ENCODE assay signal across 7 cellular contexts in the genomic region with DNA sequence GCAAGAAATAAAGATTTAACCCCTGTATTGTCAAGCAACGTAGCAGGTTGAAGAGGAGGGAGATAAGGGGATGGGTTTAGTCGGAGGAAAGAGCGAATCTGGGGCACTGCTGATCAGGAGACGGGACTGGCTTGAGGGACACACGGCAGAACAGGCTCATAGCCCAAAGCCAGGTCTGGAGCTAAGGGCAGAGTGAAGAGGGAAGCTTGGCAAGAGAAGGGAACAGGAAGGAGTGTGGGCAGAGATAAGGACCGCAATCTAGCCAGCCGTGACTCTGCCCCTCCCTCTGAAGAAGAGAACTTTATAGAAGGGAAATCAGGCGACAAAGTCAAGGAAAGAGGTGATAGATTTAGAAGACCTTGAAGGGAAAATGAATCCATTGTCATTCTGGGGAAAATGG.
A peak's percentile ranks its signal among the peaks of the same experiment; 100 is the strongest.
DNase-seq lines count a peak whose midpoint lies in the region; ATAC-seq, FAIRE-seq and TF ChIP-seq lines count a peak whose summit lies in the region.

No MANE protein-coding gene starts in this region.

- H3K27me3 Mint-ChIP-seq in stimulated activated memory B cell treated with anti-CD40 and anti-IgM and Interleukin-4, amounts not matched to agents 10 μg/mL and 1 μg/mL and 100 μg/mL, for 72 hours: peaks cover 31% of the 10 kb centered on the region

- H3K4me1 Mint-ChIP-seq in stimulated activated memory B cell treated with anti-CD40 and anti-IgM and Interleukin-4, amounts not matched to agents 10 μg/mL and 1 μg/mL and 100 μg/mL, for 72 hours: peaks cover 33% of the 10 kb centered on the region

- no peak for FAIRE-seq in kidney (lab: Jason Lieb, UNC)

- H3K36me3 ChIP-seq in kidney (ENCODE audit: control insufficient read depth in 1 of 2, insufficient read depth in 2 of 2, low read length in 2 of 2) (no peaks in the 10 kb centered on the region), suprapubic skin (no peaks in the 10 kb centered on the region)

- peak in 57 of 76 experiments; percentile 2 to 64 (median 25) for DNase-seq in HUDEP-2 (lab: John Stamatoyannopoulos, UW; ENCODE audit: unreplicated experiment in 76 of 76)
- DNase-seq in UCSD-AML1 (lab: John Stamatoyannopoulos, UW; ENCODE audit: unreplicated experiment): peak; percentile 35
- DNase-seq in kidney: no peak
- DNase-seq in suprapubic skin (ENCODE audit: low spot score in 2 of 2): no peak
- DNase-seq in D341Med (ENCODE audit: low spot score): no peak
- no peak for DNase-seq in NCI-H2196 (lab: John Stamatoyannopoulos, UW; ENCODE audit: unreplicated experiment)

- no peaks in the 10 kb centered on the region for H3K36me3 Mint-ChIP-seq in stimulated activated memory B cell treated with anti-CD40 and anti-IgM and Interleukin-4, amounts not matched to agents 10 μg/mL and 1 μg/mL and 100 μg/mL, for 72 hours

- H3K27ac ChIP-seq in kidney (ENCODE audit: low read depth in 2 of 2, low read length in 2 of 2) (peak overlapping the region in 1 of 2 donors; percentile 37), suprapubic skin (no peak overlapping the region)

- intact Hi-C loops in kidney (cut with DNase I): loop anchor here (10.0 kb wide), 1 partner anchor 222 kb away; no protein-coding TSS in a partner anchor

- TF ChIP-seq CTCF in kidney (IDR thresholded peaks at IDR 0.05; ENCODE audit: borderline replicate concordance, extremely low read depth, insufficient read depth): no peak
- TF ChIP-seq CTCF in suprapubic skin (IDR thresholded peaks at IDR 0.05): no peak

- H3K4me3 ChIP-seq in kidney (ENCODE audit: low read length in 2 of 2) (peak overlapping the region; percentile 0 to 42), suprapubic skin (no peak overlapping the region)

- WGBS in suprapubic skin: 54% methylated on average over 8 of the region's 8 CpGs

- no peak for TF ChIP-seq POLR2A in suprapubic skin (IDR thresholded peaks at IDR 0.05)

- H3K4me1 ChIP-seq in kidney (ENCODE audit: control insufficient read depth in 1 of 2, insufficient read depth in 1 of 2, low read depth in 1 of 2, low read length in 2 of 2) (peaks cover 2 to 10% of the 10 kb centered on the region in 2 donors), suprapubic skin (peaks cover 26% of the 10 kb centered on the region)

- peak overlapping the region in 1 of 2 donors; percentile 47 for H3K9ac ChIP-seq in kidney (ENCODE audit: low read length in 2 of 2)

- H3K9me3 ChIP-seq in kidney (ENCODE audit: control insufficient read depth in 1 of 2, low read length in 2 of 2) (no peaks in the 10 kb centered on the region), suprapubic skin (no peaks in the 10 kb centered on the region)

- no peak for TF ChIP-seq EP300 in suprapubic skin (IDR thresholded peaks at IDR 0.05)

- H3K27ac Mint-ChIP-seq in stimulated activated memory B cell treated with anti-CD40 and anti-IgM and Interleukin-4, amounts not matched to agents 10 μg/mL and 1 μg/mL and 100 μg/mL, for 72 hours: no peak overlapping the region

- no peaks in the 10 kb centered on the region for H3K9me3 Mint-ChIP-seq in stimulated activated memory B cell treated with anti-CD40 and anti-IgM and Interleukin-4, amounts not matched to agents 10 μg/mL and 1 μg/mL and 100 μg/mL, for 72 hours

- ATAC-seq in stimulated activated memory B cell treated with anti-CD40 and anti-IgM and Interleukin-4, amounts not matched to agents 10 μg/mL and 1 μg/mL and 100 μg/mL, for 72 hours: peak; percentile 34

- H3K27me3 ChIP-seq in suprapubic skin: no peaks in the 10 kb centered on the region

- H3K4me3 Mint-ChIP-seq in stimulated activated memory B cell treated with anti-CD40 and anti-IgM and Interleukin-4, amounts not matched to agents 10 μg/mL and 1 μg/mL and 100 μg/mL, for 72 hours: peak overlapping the region; percentile 58

Comparison
In these comparisons a context has a peak if more than half of its experiments do, and no peak if none do; other contexts are left out.
1. DNase-seq: peak in HUDEP-2 (57 of 76) and UCSD-AML1 (single experiment); none in kidney (single experiment), suprapubic skin (0 of 2), D341Med (single experiment) and NCI-H2196 (single experiment).